Comparison of ENCODE assay signal across 14 cellular contexts in the genomic region with DNA sequence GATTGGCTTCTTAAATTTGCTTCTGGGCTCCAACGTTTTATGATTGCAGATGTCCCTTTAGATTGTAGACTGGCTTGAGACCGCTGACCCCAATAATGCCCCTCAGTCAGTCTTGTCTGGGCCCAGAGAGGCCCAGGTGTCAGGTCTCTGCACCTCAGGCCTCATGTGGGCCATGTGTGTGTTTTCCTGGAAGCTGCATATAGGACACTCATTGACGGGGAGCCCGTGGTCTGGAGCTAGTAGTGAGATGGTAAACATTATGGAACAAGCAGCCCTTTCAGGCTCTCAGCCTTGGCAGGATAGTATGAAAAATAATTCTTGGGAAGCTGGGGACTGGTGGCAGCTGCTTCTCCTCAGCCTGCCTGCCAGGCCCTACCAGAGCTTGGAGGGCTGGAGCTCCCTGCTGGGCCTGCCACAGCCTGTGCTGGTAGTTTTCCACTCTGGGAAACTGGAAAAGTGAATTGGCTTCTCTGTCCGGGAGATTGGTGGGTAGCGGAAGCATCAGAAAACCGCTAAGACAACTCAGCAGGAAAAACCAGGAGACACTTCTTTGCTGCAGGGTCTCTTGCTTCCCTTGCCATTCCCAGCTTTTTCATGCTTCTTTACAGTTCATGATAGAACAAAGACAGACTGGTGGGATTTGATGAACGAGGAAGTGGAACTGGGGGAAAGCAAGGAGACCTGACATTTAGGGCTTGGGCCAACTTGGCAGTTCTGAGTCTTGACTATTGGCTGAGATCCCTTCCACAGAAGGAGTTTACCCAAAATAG. TPM values are rescaled to one million over a fixed set of nuclear protein-coding genes. Genes with fewer than 3 reads are reported as not detected.
A peak's percentile ranks its signal among the peaks of the same experiment; 100 is the strongest.
DNase-seq lines count a peak whose midpoint lies in the region; ATAC-seq and TF ChIP-seq lines count a peak whose summit lies in the region.
"Had no signal": no experiment of that assay in that cellular context is flagged by ENCODE, and none has a peak within 500 bp of the region (broad histone marks: within the 10 kb centered on the region; RNA-seq: fewer than 3 reads in every experiment).

No MANE protein-coding gene starts in this region.

- no peak for TF ChIP-seq EP300 in ovary (IDR thresholded peaks at IDR 0.05)

- H3K4me1 ChIP-seq in adrenal gland (replicated peaks in 1 of 2) (peaks cover 16 to 23% of the 10 kb centered on the region in 2 donors), ovary (ENCODE audit: insufficient read depth) (peaks cover 13% of the 10 kb centered on the region)
- H3K4me1 ChIP-seq: psoas muscle, SJCRH30 had no signal

- no peak for TF ChIP-seq POLR2A in adrenal gland (IDR thresholded peaks at IDR 0.05)
- no peak for TF ChIP-seq POLR2A in ovary (IDR thresholded peaks at IDR 0.05)

- no peaks in the 10 kb centered on the region for H3K9me3 Mint-ChIP-seq in activated T-helper 2 cell treated with anti-CD3 and anti-CD28 coated beads, Interferon-gamma antibody, Interleukin-2, Interleukin-4, amounts not matched to agents 10 μg/mL and 5 μg/mL and 100 μg/mL, durations not matched to agents 14 hours and 24 hours and 36 hours
- H3K9me3 Mint-ChIP-seq: activated CD4-positive, alpha-beta T cell treated with anti-CD3 and anti-CD28 coated beads, Interleukin-2, amount 10 ng/mL, durations not matched to agents 24 days and 14 days; activated naive CD4-positive, alpha-beta T cell treated with anti-CD3 and anti-CD28 coated beads, Interleukin-2, amount 50 U/mL, for 72 hours had no signal

- DNase-seq in AG04450 (ENCODE audit: low read depth, low spot score) (no peak), adrenal gland (no peak), left cardiac atrium (peak; percentile 57), ovary (peak; percentile 61 to 76 (median 63))
- no peak for DNase-seq in activated T-helper 2 cell treated with anti-CD3 and anti-CD28 coated beads, Interferon-gamma antibody, Interleukin-2, Interleukin-4, amounts not matched to agents 10 μg/mL and 5 μg/mL and 100 μg/mL, durations not matched to agents 14 hours and 24 hours and 36 hours (ENCODE audit: low spot score)
- DNase-seq: activated CD4-positive, alpha-beta T cell treated with anti-CD3 and anti-CD28 coated beads, Interleukin-2, amount 10 ng/mL, durations not matched to agents 24 days and 14 days; EL; psoas muscle had no signal

- no peak overlapping the region for H3K4me3 Mint-ChIP-seq in activated T-helper 2 cell treated with anti-CD3 and anti-CD28 coated beads, Interferon-gamma antibody, Interleukin-2, Interleukin-4, amounts not matched to agents 10 μg/mL and 5 μg/mL and 100 μg/mL, durations not matched to agents 14 hours and 24 hours and 36 hours (ENCODE audit: low read depth)
- H3K4me3 Mint-ChIP-seq: activated CD4-positive, alpha-beta T cell treated with anti-CD3 and anti-CD28 coated beads, Interleukin-2, amount 10 ng/mL, durations not matched to agents 24 days and 14 days; IgD-negative memory B cell had no signal

- CTCF ChIA-PET in AG04450 (lab: Charles Lee): interaction anchor here (0.9 kb wide), 1 partner anchor 12 kb away, joined by 3 read pairs; no protein-coding TSS in a partner anchor

- H3K36me3 Mint-ChIP-seq in activated T-helper 2 cell treated with anti-CD3 and anti-CD28 coated beads, Interferon-gamma antibody, Interleukin-2, Interleukin-4, amounts not matched to agents 10 μg/mL and 5 μg/mL and 100 μg/mL, durations not matched to agents 14 hours and 24 hours and 36 hours (ENCODE audit: low read depth): no peaks in the 10 kb centered on the region
- H3K36me3 Mint-ChIP-seq: activated naive CD4-positive, alpha-beta T cell treated with anti-CD3 and anti-CD28 coated beads, Interleukin-2, amount 50 U/mL, for 72 hours had no signal

- H3K4me3 ChIP-seq in AG04450 (ENCODE audit: low read depth, low read length): no peak overlapping the region
- no peak overlapping the region for H3K4me3 ChIP-seq in adrenal gland
- H3K4me3 ChIP-seq in ovary: no peak overlapping the region
- H3K4me3 ChIP-seq: psoas muscle, SJCRH30 had no signal

- no peak for TF ChIP-seq CTCF in AG04450 (IDR thresholded peaks at IDR 0.05; ENCODE audit: low read depth, low read length)
- no peak for TF ChIP-seq CTCF in adrenal gland (IDR thresholded peaks at IDR 0.05)
- no peak for TF ChIP-seq CTCF in ovary (IDR thresholded peaks at IDR 0.05)

- 82 to 91% (median 86%) methylated on average over 6 to 8 of the region's 8 CpGs for WGBS in adrenal gland, 4 donors
- WGBS in ovary, 3 donors: 44 to 51% (median 49%) methylated on average over 8 of the region's 8 CpGs

- H3K36me3 ChIP-seq in adrenal gland (replicated peaks in 1 of 2) (no peaks in the 10 kb centered on the region), ovary (no peaks in the 10 kb centered on the region)
- H3K36me3 ChIP-seq: SJCRH30 had no signal

- ATAC-seq in left cardiac atrium: peak; percentile 94 to 95
- no peak for ATAC-seq in GM21381 (IDR thresholded peaks at IDR 0.05; ENCODE audit: unreplicated experiment)
- no peak for ATAC-seq in GM19452 (IDR thresholded peaks at IDR 0.05; ENCODE audit: unreplicated experiment)
- ATAC-seq in HG02938 (IDR thresholded peaks at IDR 0.05; ENCODE audit: unreplicated experiment): no peak
- ATAC-seq: activated naive CD4-positive, alpha-beta T cell treated with anti-CD3 and anti-CD28 coated beads, Interleukin-2, amount 50 U/mL, for 72 hours had no signal

- no peaks in the 10 kb centered on the region for H3K9me3 ChIP-seq in AG04450 (ENCODE audit: control insufficient read depth, insufficient read depth, low read length)
- no peaks in the 10 kb centered on the region for H3K9me3 ChIP-seq in adrenal gland (replicated peaks in 1 of 3)
- no peaks in the 10 kb centered on the region for H3K9me3 ChIP-seq in ovary
- H3K9me3 ChIP-seq: psoas muscle, SJCRH30 had no signal

- no peak overlapping the region for H3K27ac Mint-ChIP-seq in activated T-helper 2 cell treated with anti-CD3 and anti-CD28 coated beads, Interferon-gamma antibody, Interleukin-2, Interleukin-4, amounts not matched to agents 10 μg/mL and 5 μg/mL and 100 μg/mL, durations not matched to agents 14 hours and 24 hours and 36 hours
- H3K27ac Mint-ChIP-seq: activated CD4-positive, alpha-beta T cell treated with anti-CD3 and anti-CD28 coated beads, Interleukin-2, amount 10 ng/mL, durations not matched to agents 24 days and 14 days; activated naive CD4-positive, alpha-beta T cell treated with anti-CD3 and anti-CD28 coated beads, Interleukin-2, amount 50 U/mL, for 72 hours had no signal

- no peaks in the 10 kb centered on the region for H3K4me1 Mint-ChIP-seq in activated T-helper 2 cell treated with anti-CD3 and anti-CD28 coated beads, Interferon-gamma antibody, Interleukin-2, Interleukin-4, amounts not matched to agents 10 μg/mL and 5 μg/mL and 100 μg/mL, durations not matched to agents 14 hours and 24 hours and 36 hours (ENCODE audit: low read depth)
- H3K4me1 Mint-ChIP-seq: activated CD4-positive, alpha-beta T cell treated with anti-CD3 and anti-CD28 coated beads, Interleukin-2, amount 10 ng/mL, durations not matched to agents 24 days and 14 days; IgD-negative memory B cell had no signal

- H3K27me3 Mint-ChIP-seq in activated T-helper 2 cell treated with anti-CD3 and anti-CD28 coated beads, Interferon-gamma antibody, Interleukin-2, Interleukin-4, amounts not matched to agents 10 μg/mL and 5 μg/mL and 100 μg/mL, durations not matched to agents 14 hours and 24 hours and 36 hours (ENCODE audit: low read depth): peaks cover 3% of the 10 kb centered on the region
- H3K27me3 Mint-ChIP-seq: activated CD4-positive, alpha-beta T cell treated with anti-CD3 and anti-CD28 coated beads, Interleukin-2, amount 10 ng/mL, durations not matched to agents 24 days and 14 days had no signal

- POLR2A ChIA-PET in AG04450 (lab: Yijun Ruan, JAX): no interaction called here

- H3K27me3 ChIP-seq in AG04450 (ENCODE audit: control insufficient read depth, insufficient read depth, low read length) (no peaks in the 10 kb centered on the region), adrenal gland (no peaks in the 10 kb centered on the region), ovary (no peaks in the 10 kb centered on the region)
- H3K27me3 ChIP-seq: SJCRH30 had no signal

- peak overlapping the region; percentile 24 for H3K27ac ChIP-seq in AG04450 (ENCODE audit: low read depth, low read length)
- H3K27ac ChIP-seq in adrenal gland: peak overlapping the region in 3 of 5 donors; percentile 7 to 56 (median 25)
- peak overlapping the region; percentile 23 to 34 for H3K27ac ChIP-seq in ovary
- H3K27ac ChIP-seq: psoas muscle, SJCRH30 had no signal

- intact Hi-C loops in adrenal gland (cut with DNase I): no loop called here
- intact Hi-C loops in left cardiac atrium (cut with DNase I): no loop called here
- intact Hi-C loops in ovary (cut with DNase I): no loop called here
- intact Hi-C loops in activated T-helper 2 cell treated with anti-CD3 and anti-CD28 coated beads, Interferon-gamma antibody, Interleukin-2, Interleukin-4, amounts not matched to agents 10 μg/mL and 5 μg/mL and 100 μg/mL, durations not matched to agents 14 hours and 24 hours and 36 hours (cut with micrococcal nuclease): no loop called here

RNA-seq across cellular contexts. Expression of a gene that starts 57.8 kb away (rescaled TPM):
- 7.9 and 10.5 TPM in 2 replicates for polyA plus RNA-seq in AG04450 (2011; rRNA removed)
- 6.1 and 6.8 TPM in 2 replicates for polyA minus RNA-seq in AG04450 (2011; rRNA and poly(A)+ RNA removed)
- 10 to 100 TPM; 20.1 to 54.1 (median 35.5) TPM for total RNA-seq in adrenal gland
- polyA plus RNA-seq in adrenal gland: 10 to 100 TPM; 17.7 to 66.0 (median 40.9) TPM
- 1 to 10 TPM; 6.2 to 8.6 TPM for total RNA-seq in left cardiac atrium
- 10 to 100 TPM in 6 of 7 donors, 1 to 10 TPM in 1; 9.0 to 32.0 (median 12.8) TPM for total RNA-seq in ovary
- polyA plus RNA-seq in ovary: 10 to 100 TPM; 11.3 to 17.7 TPM
- total RNA-seq in activated T-helper 2 cell treated with anti-CD3 and anti-CD28 coated beads, Interferon-gamma antibody, Interleukin-2, Interleukin-4, amounts not matched to agents 10 μg/mL and 5 μg/mL and 100 μg/mL, durations not matched to agents 14 hours and 24 hours and 36 hours: 35.2 and 38.6 TPM in 2 replicates

Comparison
In these comparisons a context has a peak if more than half of its experiments do, and no peak if none do; other contexts are left out.
1. DNase-seq: peak in left cardiac atrium (single experiment) and ovary (5 of 5); none in AG04450 (single experiment), adrenal gland (0 of 7) and activated T-helper 2 cell treated with anti-CD3 and anti-CD28 coated beads, Interferon-gamma antibody, Interleukin-2, Interleukin-4, amounts not matched to agents 10 μg/mL and 5 μg/mL and 100 μg/mL, durations not matched to agents 14 hours and 24 hours and 36 hours (single experiment).
2. ATAC-seq: peak in left cardiac atrium (2 of 2); none in GM21381 (single experiment), GM19452 (single experiment) and HG02938 (single experiment).
3. Peak in every context shown above with its lines, with median percentiles within 50 percentile points of each other: H3K27ac ChIP-seq.